In the genomic region with DNA sequence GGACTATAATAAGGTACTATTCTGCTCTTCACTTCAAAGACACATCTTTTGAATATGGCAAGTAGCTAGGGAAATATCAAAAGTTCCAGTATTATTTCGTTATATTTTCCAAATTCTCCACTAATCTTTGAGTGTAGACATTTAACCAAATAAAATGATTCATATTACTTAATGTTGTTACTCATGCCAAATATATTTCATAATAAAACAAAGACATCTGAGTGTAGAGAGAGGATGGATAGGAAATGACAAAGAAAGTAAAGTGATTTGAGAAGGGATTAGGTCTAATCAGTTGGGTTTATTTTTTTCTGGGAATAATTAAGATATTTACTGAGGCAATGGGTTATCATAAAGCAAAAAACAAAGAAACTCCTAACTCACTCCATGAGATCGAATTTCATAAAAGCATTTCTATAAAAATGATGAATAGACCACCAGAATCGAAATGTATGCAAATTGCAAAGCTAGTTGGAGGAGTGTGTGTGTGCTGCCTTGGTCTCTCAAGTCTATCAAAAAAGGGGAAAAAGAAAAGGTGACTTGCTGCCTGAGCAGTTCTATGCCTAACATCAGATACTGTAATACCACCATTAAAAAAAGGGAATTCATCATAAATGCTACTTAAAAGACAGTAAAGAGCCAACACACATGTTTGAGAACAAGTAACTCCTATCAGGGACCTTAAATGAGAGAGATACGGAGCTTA, we compare ENCODE assay signal across 1 cellular context.
TF ChIP-seq lines count a peak whose summit lies in the region.

No MANE protein-coding gene starts in this region.

TF ChIP-seq in SK-N-SH, 30 proteins besides CTCF, POLR2A, EP300 and RAD21:
- TF ChIP-seq NRF1 (IDR thresholded peaks at IDR 0.05; ENCODE audit: low read depth, low read length) (no peak), RXRA (IDR thresholded peaks at IDR 0.05; ENCODE audit: borderline replicate concordance, low read depth) (no peak), USF1 (IDR thresholded peaks at IDR 0.05; ENCODE audit: borderline replicate concordance, low read depth) (no peak), ELF1 (IDR thresholded peaks at IDR 0.05) (no peak), POLR2AphosphoS5 (IDR thresholded peaks at IDR 0.05; ENCODE audit: low read depth, low read length) (no peak), FOSL2 (IDR thresholded peaks at IDR 0.05; ENCODE audit: borderline replicate concordance, low read depth) (peak; percentile 47; the same call in 1 of the 2 replicates), TCF12 (IDR thresholded peaks at IDR 0.05) (no peak), GATA2 (CRISPR knock-in tag; IDR thresholded peaks at IDR 0.05) (no peak), FOXJ3 (CRISPR knock-in tag; IDR thresholded peaks at IDR 0.05) (no peak), PBX3 (IDR thresholded peaks at IDR 0.05) (peak; percentile 37; the same call in 1 of the 2 replicates), IRF3 (IDR thresholded peaks at IDR 0.05; ENCODE audit: low read depth, low read length) (no peak), JUND (IDR thresholded peaks at IDR 0.05) (peak; percentile 40; the same call in 1 of the 2 replicates), FOXM1 (IDR thresholded peaks at IDR 0.05; ENCODE audit: low read depth) (no peak)
